ENCODE assay signal across 9 cellular contexts in genomic region chr10:89563861-89564478, GRCh38. TPM values are rescaled to one million over a fixed set of nuclear protein-coding genes. Genes with fewer than 3 reads are reported as not detected.
DNase-seq lines count a peak whose midpoint lies in the region; ATAC-seq and TF ChIP-seq lines count a peak whose summit lies in the region.
"Had no signal": no experiment of that assay in that cellular context is flagged by ENCODE, and none has a peak within 500 bp of the region (broad histone marks: within the 10 kb centered on the region; RNA-seq: fewer than 3 reads in every experiment).

No MANE protein-coding gene starts in this region.

- H3K9me3 Mint-ChIP-seq in CD4-positive, alpha-beta T cell: no peaks in the 10 kb centered on the region
- no peaks in the 10 kb centered on the region for H3K9me3 Mint-ChIP-seq in stimulated activated naive B cell treated with anti-CD40 and anti-IgM and Interleukin-4, amounts not matched to agents 10 μg/mL and 1 μg/mL and 100 μg/mL, for 72 hours
- H3K9me3 Mint-ChIP-seq: T-helper 1 cell treated with Interleukin-12 subunit alpha and Interleukin-12 subunit beta and Interleukin-4 antibody, amounts not matched to agents 30 μg/mL and 1 μg/mL, for 36 hours had no signal

- H3K36me3 Mint-ChIP-seq in CD4-positive, alpha-beta T cell (ENCODE audit: low read depth): no peaks in the 10 kb centered on the region
- no peaks in the 10 kb centered on the region for H3K36me3 Mint-ChIP-seq in stimulated activated naive B cell treated with anti-CD40 and anti-IgM and Interleukin-4, amounts not matched to agents 10 μg/mL and 1 μg/mL and 100 μg/mL, for 72 hours

- H3K9me3 ChIP-seq in CD4-positive, alpha-beta T cell (ENCODE audit: control insufficient read depth, low read length): no peaks in the 10 kb centered on the region

- CTCF ChIA-PET in CD4-positive, alpha-beta T cell (lab: Charles Lee): no interaction called here

- peak; percentile 94 for TF ChIP-seq CTCF in CD4-positive, alpha-beta T cell (IDR thresholded peaks at IDR 0.05)
- peak; percentile 55 for TF ChIP-seq CTCF in GM13976 (IDR thresholded peaks at IDR 0.05; ENCODE audit: borderline replicate concordance, control extremely low read depth, extremely low read depth, insufficient read depth, missing control alignments)

- H3K27me3 Mint-ChIP-seq in CD4-positive, alpha-beta T cell: peaks cover 12% of the 10 kb centered on the region
- peaks cover 11 to 19% of the 10 kb centered on the region in 2 donors for H3K27me3 Mint-ChIP-seq in stimulated activated naive B cell treated with anti-CD40 and anti-IgM and Interleukin-4, amounts not matched to agents 10 μg/mL and 1 μg/mL and 100 μg/mL, for 72 hours

- intact Hi-C loops in CD4-positive, alpha-beta T cell (cut with DNase I, micrococcal nuclease): loop anchor here (1.0 to 10.0 kb wide), 8 partner anchors 135 to 629 kb away; no protein-coding TSS in a partner anchor

- DNase-seq in CD4-positive, alpha-beta T cell: no peak
- DNase-seq in GM13976 (ENCODE audit: low spot score) (peak; percentile 57), NCI-H2171 (lab: John Stamatoyannopoulos, UW) (peak; percentile 11), astrocyte of the hippocampus (ENCODE audit: low read depth, low spot score) (peak; percentile 65), iPS-NIHi11 (ENCODE audit: low spot score) (peak; percentile 71), NK-92 (lab: John Stamatoyannopoulos, UW; ENCODE audit: unreplicated experiment) (no peak)
- no peak for DNase-seq in stimulated activated naive B cell treated with anti-CD40 and anti-IgM and Interleukin-4, amounts not matched to agents 10 μg/mL and 1 μg/mL and 100 μg/mL, for 72 hours
- DNase-seq in effector CD8-positive, alpha-beta T cell (lab: John Stamatoyannopoulos, UW): no peak

- POLR2A ChIA-PET in CD4-positive, alpha-beta T cell (lab: Charles Lee): no interaction called here

- H3K4me1 Mint-ChIP-seq in CD4-positive, alpha-beta T cell (ENCODE audit: low read depth): no peaks in the 10 kb centered on the region
- peaks cover 0 to 1% of the 10 kb centered on the region in 2 donors for H3K4me1 Mint-ChIP-seq in stimulated activated naive B cell treated with anti-CD40 and anti-IgM and Interleukin-4, amounts not matched to agents 10 μg/mL and 1 μg/mL and 100 μg/mL, for 72 hours

- ATAC-seq in CD4-positive, alpha-beta T cell (ENCODE audit: poor library complexity): peak; percentile 63
- peak; percentile 54 to 69 for ATAC-seq in stimulated activated naive B cell treated with anti-CD40 and anti-IgM and Interleukin-4, amounts not matched to agents 10 μg/mL and 1 μg/mL and 100 μg/mL, for 72 hours (replicated peaks)

- H3K27ac Mint-ChIP-seq in CD4-positive, alpha-beta T cell: no peak overlapping the region
- no peak overlapping the region for H3K27ac Mint-ChIP-seq in stimulated activated naive B cell treated with anti-CD40 and anti-IgM and Interleukin-4, amounts not matched to agents 10 μg/mL and 1 μg/mL and 100 μg/mL, for 72 hours
- H3K27ac Mint-ChIP-seq: T-helper 1 cell treated with Interleukin-12 subunit alpha and Interleukin-12 subunit beta and Interleukin-4 antibody, amounts not matched to agents 30 μg/mL and 1 μg/mL, for 36 hours had no signal

- H3K4me3 Mint-ChIP-seq in CD4-positive, alpha-beta T cell: no peak overlapping the region
- H3K4me3 Mint-ChIP-seq in stimulated activated naive B cell treated with anti-CD40 and anti-IgM and Interleukin-4, amounts not matched to agents 10 μg/mL and 1 μg/mL and 100 μg/mL, for 72 hours: no peak overlapping the region
- H3K4me3 Mint-ChIP-seq: T-helper 1 cell treated with Interleukin-12 subunit alpha and Interleukin-12 subunit beta and Interleukin-4 antibody, amounts not matched to agents 30 μg/mL and 1 μg/mL, for 36 hours had no signal

- H3K27ac ChIP-seq in CD4-positive, alpha-beta T cell (ENCODE audit: low read depth, low read length): no peak overlapping the region

- in situ Hi-C loops in GM13976 (cut with MboI; ENCODE audit: low sequenced_read_pairs, unreplicated experiment): no loop called here

- H3K27me3 ChIP-seq in CD4-positive, alpha-beta T cell (ENCODE audit: control insufficient read depth, insufficient read depth, low read length): no peaks in the 10 kb centered on the region

RNA-seq across cellular contexts. Expression of gene SLC16A12, which starts 28.6 kb away (rescaled TPM):
- not detected for total RNA-seq in CD4-positive, alpha-beta T cell

Comparison
In these comparisons a context has a peak if more than half of its experiments do, and no peak if none do; other contexts are left out.
1. DNase-seq: peak in GM13976 (single experiment), NCI-H2171 (single experiment), astrocyte of the hippocampus (single experiment) and iPS-NIHi11 (single experiment); none in CD4-positive, alpha-beta T cell (0 of 10), stimulated activated naive B cell treated with anti-CD40 and anti-IgM and Interleukin-4, amounts not matched to agents 10 μg/mL and 1 μg/mL and 100 μg/mL, for 72 hours (single experiment), effector CD8-positive, alpha-beta T cell (single experiment) and NK-92 (single experiment).